In the genomic region with DNA sequence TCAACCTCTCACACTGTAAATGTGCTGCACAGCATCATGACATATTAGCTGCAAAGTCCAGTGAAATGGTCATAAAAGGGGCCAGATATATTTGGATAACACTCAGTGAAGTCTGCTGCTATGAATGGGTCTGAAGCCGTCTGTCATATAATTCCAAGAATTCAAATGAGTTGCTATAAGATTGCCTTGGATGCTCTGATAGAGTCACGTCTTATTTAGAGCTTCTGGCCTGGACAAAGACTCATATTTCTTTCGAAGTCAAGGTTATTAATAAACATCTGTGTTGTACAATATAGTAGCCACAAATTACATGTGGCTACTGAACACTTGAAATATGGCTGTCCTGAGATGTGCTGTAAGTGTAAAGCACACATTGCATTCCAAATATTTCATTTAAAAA, we compare ENCODE assay signal across 18 cellular contexts. TPM values are rescaled to one million over a fixed set of nuclear protein-coding genes. Genes with fewer than 3 reads are reported as not detected.
"Had no signal": no experiment of that assay in that cellular context is flagged by ENCODE, and none has a peak within 500 bp of the region (broad histone marks: within the 10 kb centered on the region; RNA-seq: fewer than 3 reads in every experiment).

No MANE protein-coding gene starts in this region.

- H3K27me3 Mint-ChIP-seq: stimulated activated naive CD8-positive, alpha-beta T cell treated with anti-CD3 and anti-CD28 coated beads, Interleukin-15, Interleukin-2, amounts not matched to agents 100 ng/mL and 50 ng/mL, for 24 hours had no signal

- H3K4me3 ChIP-seq: heart left ventricle, lower lobe of right lung, ovary, prostate gland, right lobe of liver, skin epidermis, suprapubic skin, thoracic aorta, tibial artery, upper lobe of right lung had no signal

- H3K9me3 Mint-ChIP-seq: immature natural killer cell; natural killer cell treated with Interleukin-12 subunit alpha and Interleukin-12 subunit beta and Interleukin-15 and Interleukin-18, amount 100 ng/mL, for 72 hours; stimulated activated effector memory CD8-positive, alpha-beta T cell treated with anti-CD3 and anti-CD28 coated beads, Interleukin-12 subunit alpha, Interleukin-12 subunit beta, amount 100 ng/mL, for 72 hours; stimulated activated naive CD8-positive, alpha-beta T cell treated with anti-CD3 and anti-CD28 coated beads, Interleukin-15, Interleukin-2, amounts not matched to agents 100 ng/mL and 50 ng/mL, for 24 hours had no signal

- H3K27ac ChIP-seq: lower lobe of right lung, ovary, prostate gland, right lobe of liver, suprapubic skin, upper lobe of right lung had no signal

- H3K4me3 Mint-ChIP-seq: immature natural killer cell; naive thymus-derived CD4-positive, alpha-beta T cell; natural killer cell treated with Interleukin-12 subunit alpha and Interleukin-12 subunit beta and Interleukin-15 and Interleukin-18, amount 100 ng/mL, for 72 hours; stimulated activated effector memory CD8-positive, alpha-beta T cell treated with anti-CD3 and anti-CD28 coated beads, Interleukin-12 subunit alpha, Interleukin-12 subunit beta, amount 100 ng/mL, for 72 hours; stimulated activated naive CD8-positive, alpha-beta T cell treated with anti-CD3 and anti-CD28 coated beads, Interleukin-15, Interleukin-2, amounts not matched to agents 100 ng/mL and 50 ng/mL, for 24 hours had no signal

- H3K4me1 Mint-ChIP-seq: immature natural killer cell; naive thymus-derived CD4-positive, alpha-beta T cell; stimulated activated effector memory CD8-positive, alpha-beta T cell treated with anti-CD3 and anti-CD28 coated beads, Interleukin-12 subunit alpha, Interleukin-12 subunit beta, amount 100 ng/mL, for 72 hours had no signal

- H3K27ac Mint-ChIP-seq: immature natural killer cell; naive thymus-derived CD4-positive, alpha-beta T cell; natural killer cell treated with Interleukin-12 subunit alpha and Interleukin-12 subunit beta and Interleukin-15 and Interleukin-18, amount 100 ng/mL, for 72 hours; stimulated activated effector memory CD8-positive, alpha-beta T cell treated with anti-CD3 and anti-CD28 coated beads, Interleukin-12 subunit alpha, Interleukin-12 subunit beta, amount 100 ng/mL, for 72 hours; stimulated activated naive CD8-positive, alpha-beta T cell treated with anti-CD3 and anti-CD28 coated beads, Interleukin-15, Interleukin-2, amounts not matched to agents 100 ng/mL and 50 ng/mL, for 24 hours had no signal

- H3K4me1 ChIP-seq: prostate gland, upper lobe of right lung had no signal

- H3K9me3 ChIP-seq: heart left ventricle, lower lobe of right lung, ovary, prostate gland, right lobe of liver, suprapubic skin, thoracic aorta, tibial artery, upper lobe of right lung had no signal

- H3K36me3 Mint-ChIP-seq: immature natural killer cell; naive thymus-derived CD4-positive, alpha-beta T cell; natural killer cell treated with Interleukin-12 subunit alpha and Interleukin-12 subunit beta and Interleukin-15 and Interleukin-18, amount 100 ng/mL, for 72 hours; stimulated activated effector memory CD8-positive, alpha-beta T cell treated with anti-CD3 and anti-CD28 coated beads, Interleukin-12 subunit alpha, Interleukin-12 subunit beta, amount 100 ng/mL, for 72 hours had no signal

- H3K36me3 ChIP-seq: lower lobe of right lung, ovary, prostate gland, right lobe of liver, suprapubic skin, thoracic aorta, upper lobe of right lung had no signal

- H3K27me3 ChIP-seq: heart left ventricle, ovary, right lobe of liver, suprapubic skin, tibial artery, upper lobe of right lung had no signal

RNA-seq across cellular contexts. Expression of gene OVCH1, which starts 54.4 kb away (rescaled TPM):
- total RNA-seq: left lobe of liver; mucosa of gallbladder; naive thymus-derived CD4-positive, alpha-beta T cell; natural killer cell treated with Interleukin-12 subunit alpha and Interleukin-12 subunit beta and Interleukin-15 and Interleukin-18, amount 100 ng/mL, for 72 hours; prostate gland had no signal
- polyA plus RNA-seq: immature natural killer cell; liver; naive thymus-derived CD4-positive, alpha-beta T cell had no signal
